21 cellular contexts compared by ENCODE assay signal in the genomic region with DNA sequence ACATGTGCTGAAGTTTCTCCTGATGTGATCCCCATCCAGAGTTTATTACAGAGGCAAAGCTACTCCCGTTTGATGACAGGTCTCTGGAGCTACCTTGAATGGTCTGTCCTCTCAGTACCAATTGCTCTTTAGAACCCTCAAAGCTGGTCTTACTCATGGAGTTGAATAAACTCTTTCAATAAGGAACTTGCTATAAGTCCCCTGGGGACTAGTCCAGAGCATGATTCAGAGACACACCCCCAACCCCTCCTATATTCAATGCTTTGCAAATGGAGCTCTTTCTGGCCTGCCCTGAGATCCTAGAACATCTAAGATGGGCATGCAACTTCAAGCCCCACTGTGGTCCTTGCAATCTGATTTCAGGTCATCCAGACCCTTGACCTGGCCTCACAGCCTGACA. TPM values are rescaled to one million over a fixed set of nuclear protein-coding genes. Genes with fewer than 3 reads are reported as not detected.
A peak's percentile ranks its signal among the peaks of the same experiment; 100 is the strongest.
DNase-seq lines count a peak whose midpoint lies in the region; ATAC-seq, FAIRE-seq and TF ChIP-seq lines count a peak whose summit lies in the region.
"Had no signal": no experiment of that assay in that cellular context is flagged by ENCODE, and none has a peak within 500 bp of the region (broad histone marks: within the 10 kb centered on the region; RNA-seq: fewer than 3 reads in every experiment).

No MANE protein-coding gene starts in this region.

- H3K9me3 ChIP-seq in Karpas-422 (ENCODE audit: low read length) (no peaks in the 10 kb centered on the region), astrocyte (ENCODE audit: insufficient read depth, low read depth, low read length) (no peaks in the 10 kb centered on the region), aorta (ENCODE audit: control insufficient read depth, low read length) (no peaks in the 10 kb centered on the region)
- H3K9me3 ChIP-seq: lower lobe of right lung had no signal

- H3K27ac Mint-ChIP-seq in astrocyte (ENCODE audit: unreplicated experiment) = no peak overlapping the region
- H3K27ac Mint-ChIP-seq: immature natural killer cell, naive B cell had no signal

- H3K27me3 ChIP-seq in Karpas-422 (ENCODE audit: low read length) (no peaks in the 10 kb centered on the region), astrocyte (ENCODE audit: insufficient read depth, low read length) (no peaks in the 10 kb centered on the region), aorta (ENCODE audit: control insufficient read depth in 1 of 2, insufficient read depth in 2 of 2, low read length in 1 of 2) (no peaks in the 10 kb centered on the region)

- DNase-seq in Karpas-422 (peak; percentile 59), astrocyte (ENCODE audit: low read depth) (no peak), fibroblast of pulmonary artery (ENCODE audit: low read depth) (peak; percentile 48), stromal cell of bone marrow (ENCODE audit: low read depth) (peak; percentile 76), aorta (no peak)
- no peak for DNase-seq in stimulated activated CD4-positive, alpha-beta T cell treated with anti-CD3 and anti-CD28 coated beads, Interleukin-4, amount 100 ng/mL, for 24 hours
- DNase-seq: activated CD4-positive, alpha-beta T cell treated with anti-CD3 and anti-CD28 coated beads, Interleukin-2, amount 50 U/mL, for 1 hour; activated CD8-positive, alpha-beta memory T cell treated with anti-CD3 and anti-CD28 coated beads, Interleukin-2, amount 50 U/mL, for 48 hours; activated gamma-delta T cell treated with Interleukin-2 at 50 U/mL for 16 hours; GF-D8; immature natural killer cell; lower lobe of right lung; naive B cell; NCI-H1417 treated with DMSO at 0.1 percent for 48 hours; NCI-H774; stimulated activated CD4-positive, alpha-beta T cell treated with anti-CD3 and anti-CD28 coated beads, Interleukin-2, amount 100 ng/mL, for 48 hours had no signal

- 87 to 93% methylated on average over 1 of the region's 1 CpG for WGBS in aorta, 2 donors

- H4K20me1 ChIP-seq in Karpas-422 (ENCODE audit: insufficient read depth, low read depth, low read length) = no peaks in the 10 kb centered on the region; the same call in 1 of the 2 replicates
- no peaks in the 10 kb centered on the region for H4K20me1 ChIP-seq in astrocyte (ENCODE audit: insufficient read depth, low read length)

- intact Hi-C loops in aorta (cut with DNase I) = no loop called here

- H3K79me2 ChIP-seq in Karpas-422 (ENCODE audit: low read length) = no peaks in the 10 kb centered on the region
- H3K79me2 ChIP-seq in astrocyte (ENCODE audit: insufficient read depth, low read length) = no peaks in the 10 kb centered on the region
- H3K79me2 ChIP-seq: parathyroid adenoma had no signal

- H3K27ac ChIP-seq in Karpas-422 (ENCODE audit: low read length) (no peak overlapping the region), astrocyte (ENCODE audit: low read depth, low read length) (peak overlapping the region; percentile 83), aorta (ENCODE audit: low read depth in 1 of 2, low read length in 2 of 2) (no peak overlapping the region)
- H3K27ac ChIP-seq: KMS-11, lower lobe of right lung, parathyroid adenoma had no signal

- H3K4me1 Mint-ChIP-seq in astrocyte (ENCODE audit: low read depth, unreplicated experiment) = peaks cover 45% of the 10 kb centered on the region
- H3K4me1 Mint-ChIP-seq: immature natural killer cell, naive B cell had no signal

- TF ChIP-seq CTCF in astrocyte (IDR thresholded peaks at IDR 0.05; ENCODE audit: insufficient read depth, low read depth, low read length) (no peak), fibroblast of pulmonary artery (IDR thresholded peaks at IDR 0.05; ENCODE audit: low read length, missing control alignments) (no peak)

- no peak overlapping the region for H3K4me3 ChIP-seq in Karpas-422 (ENCODE audit: low read length)
- no peak overlapping the region for H3K4me3 ChIP-seq in astrocyte (ENCODE audit: insufficient read depth, low read depth, low read length)
- H3K4me3 ChIP-seq in fibroblast of pulmonary artery (replicated peaks; ENCODE audit: low read depth, low read length) = no peak overlapping the region
- H3K4me3 ChIP-seq in aorta (ENCODE audit: low read length in 2 of 2) = no peak overlapping the region
- H3K4me3 ChIP-seq: lower lobe of right lung had no signal

- FAIRE-seq in astrocyte (lab: Jason Lieb, UNC) = no peak
- FAIRE-seq: colon had no signal

- no peaks in the 10 kb centered on the region for H3K36me3 Mint-ChIP-seq in astrocyte (ENCODE audit: low read depth, unreplicated experiment)
- H3K36me3 Mint-ChIP-seq: immature natural killer cell, naive B cell had no signal

- H2AFZ ChIP-seq in Karpas-422 (ENCODE audit: low read length) (no peak overlapping the region), astrocyte (ENCODE audit: low read depth, low read length) (no peak overlapping the region)

- no peak overlapping the region for H3K4me3 Mint-ChIP-seq in astrocyte (ENCODE audit: unreplicated experiment)
- H3K4me3 Mint-ChIP-seq: immature natural killer cell, naive B cell had no signal

- H3K9me2 ChIP-seq in Karpas-422 (replicated peaks; ENCODE audit: insufficient read depth, low read length) = no peaks in the 10 kb centered on the region

- H3K4me2 ChIP-seq in Karpas-422 (ENCODE audit: low read depth, low read length, poor library complexity, severe bottlenecking) = no peak overlapping the region
- peak overlapping the region; percentile 55 for H3K4me2 ChIP-seq in astrocyte (ENCODE audit: low read length)
- H3K4me2 ChIP-seq: KMS-11 had no signal

- H3K9ac ChIP-seq in Karpas-422 (ENCODE audit: low read length) (no peak overlapping the region), astrocyte (ENCODE audit: low read length) (no peak overlapping the region)
- H3K9ac ChIP-seq: KMS-11, parathyroid adenoma had no signal

- no peaks in the 10 kb centered on the region for H3K27me3 Mint-ChIP-seq in astrocyte (ENCODE audit: low read depth, unreplicated experiment)

- no peaks in the 10 kb centered on the region for H3K9me3 Mint-ChIP-seq in astrocyte (ENCODE audit: unreplicated experiment)
- H3K9me3 Mint-ChIP-seq: immature natural killer cell, naive B cell had no signal

- no peak for ATAC-seq in aorta (ENCODE audit: low FRiP score)
- ATAC-seq in HG02571 (IDR thresholded peaks at IDR 0.05; ENCODE audit: unreplicated experiment) = no peak
- no peak for ATAC-seq in HG03159 (IDR thresholded peaks at IDR 0.05; ENCODE audit: unreplicated experiment)
- ATAC-seq: lower lobe of right lung had no signal

- H3K4me1 ChIP-seq in Karpas-422 (ENCODE audit: low read length) = 0 out of 2 replicates have a peak, but pooled peaks cover 5% of the 10 kb centered on the region
- H3K4me1 ChIP-seq in astrocyte (ENCODE audit: insufficient read depth, low read length) = peaks cover 67% of the 10 kb centered on the region
- no peaks in the 10 kb centered on the region for H3K4me1 ChIP-seq in aorta (ENCODE audit: control insufficient read depth in 1 of 2, insufficient read depth in 2 of 2, low read length in 2 of 2)

- H3K36me3 ChIP-seq in Karpas-422 (ENCODE audit: insufficient read depth, low read length) (no peaks in the 10 kb centered on the region), astrocyte (ENCODE audit: insufficient read depth, low read length) (no peaks in the 10 kb centered on the region), aorta (ENCODE audit: control insufficient read depth in 1 of 2, insufficient read depth in 2 of 2, low read length in 1 of 2) (no peaks in the 10 kb centered on the region)
- H3K36me3 ChIP-seq: lower lobe of right lung had no signal

RNA-seq across cellular contexts. Expression of gene TPM1, which starts 23.9 kb away (rescaled TPM):
- 10.1 and 11.5 TPM in 2 replicates for total RNA-seq in Karpas-422 (2014; rRNA removed; shearing (Covaris generic); ENCODE audit: low replicate concordance)
- total RNA-seq in astrocyte (2,922 and 3,062 TPM in 2 replicates), aorta (1,000 to 10,000 TPM in 1 of 2 donors, 100 to 1,000 TPM in 1; 861 to 1,497 TPM)
- polyA plus RNA-seq in aorta = 1,000 to 10,000 TPM; 1,109 to 1,230 TPM

Comparison
In these comparisons a context has a peak if more than half of its experiments do, and no peak if none do; other contexts are left out.
1. DNase-seq: peak in Karpas-422 (single experiment), fibroblast of pulmonary artery (single experiment) and stromal cell of bone marrow (single experiment); none in astrocyte (single experiment), aorta (0 of 2) and stimulated activated CD4-positive, alpha-beta T cell treated with anti-CD3 and anti-CD28 coated beads, Interleukin-4, amount 100 ng/mL, for 24 hours (single experiment).
2. RNA of gene TPM1, which starts 23.9 kb away (total RNA-seq): 2,922 to 3,062 TPM in astrocyte and 861 to 1,497 TPM in aorta; 10.1 to 11.5 TPM in Karpas-422; every median in the first group is over 10 times any median in the second.